ENCODE assay signal across 1 cellular context in the genomic region with DNA sequence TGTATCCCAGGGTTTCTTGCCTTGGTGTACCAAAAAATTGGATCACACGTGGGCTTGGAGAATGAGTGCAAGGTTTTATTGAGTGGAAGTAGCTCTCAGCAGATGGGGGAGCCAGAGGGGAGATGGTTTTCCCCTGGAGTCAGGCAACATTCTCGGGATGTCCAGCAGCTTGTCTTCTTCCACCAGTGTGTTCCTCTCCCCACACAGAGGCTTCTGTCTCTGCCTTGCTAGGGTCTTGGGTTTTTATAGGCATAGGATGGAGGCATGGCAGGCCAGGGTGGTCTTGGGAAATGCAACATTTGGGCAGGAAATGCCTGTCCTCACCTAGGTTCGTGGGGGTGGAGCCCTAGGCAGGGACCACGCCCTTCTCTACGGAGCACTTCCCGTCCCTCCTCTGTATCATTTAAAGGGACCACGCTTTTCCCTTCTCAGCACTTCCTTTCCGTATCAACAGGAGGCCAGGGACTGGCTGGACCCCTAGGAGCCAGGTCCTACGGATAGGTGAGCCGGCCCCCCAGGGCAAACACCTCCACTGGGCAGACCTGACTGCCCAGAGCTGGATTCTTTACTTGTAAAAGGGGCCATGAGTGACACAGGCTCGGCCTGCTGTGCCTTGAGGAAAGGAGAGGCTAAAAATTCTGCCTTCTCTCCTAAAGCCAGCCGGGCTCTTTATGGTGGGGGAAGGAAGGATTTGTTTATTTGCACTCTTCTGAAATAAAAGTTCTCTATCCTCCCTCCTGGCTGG.
TF ChIP-seq lines count a peak whose summit lies in the region.

No MANE protein-coding gene starts in this region.

TF ChIP-seq in HEK293, 187 proteins besides CTCF, POLR2A, EP300 and RAD21 (continued from another document and continues in another):
- TF ChIP-seq, protein P1, sequence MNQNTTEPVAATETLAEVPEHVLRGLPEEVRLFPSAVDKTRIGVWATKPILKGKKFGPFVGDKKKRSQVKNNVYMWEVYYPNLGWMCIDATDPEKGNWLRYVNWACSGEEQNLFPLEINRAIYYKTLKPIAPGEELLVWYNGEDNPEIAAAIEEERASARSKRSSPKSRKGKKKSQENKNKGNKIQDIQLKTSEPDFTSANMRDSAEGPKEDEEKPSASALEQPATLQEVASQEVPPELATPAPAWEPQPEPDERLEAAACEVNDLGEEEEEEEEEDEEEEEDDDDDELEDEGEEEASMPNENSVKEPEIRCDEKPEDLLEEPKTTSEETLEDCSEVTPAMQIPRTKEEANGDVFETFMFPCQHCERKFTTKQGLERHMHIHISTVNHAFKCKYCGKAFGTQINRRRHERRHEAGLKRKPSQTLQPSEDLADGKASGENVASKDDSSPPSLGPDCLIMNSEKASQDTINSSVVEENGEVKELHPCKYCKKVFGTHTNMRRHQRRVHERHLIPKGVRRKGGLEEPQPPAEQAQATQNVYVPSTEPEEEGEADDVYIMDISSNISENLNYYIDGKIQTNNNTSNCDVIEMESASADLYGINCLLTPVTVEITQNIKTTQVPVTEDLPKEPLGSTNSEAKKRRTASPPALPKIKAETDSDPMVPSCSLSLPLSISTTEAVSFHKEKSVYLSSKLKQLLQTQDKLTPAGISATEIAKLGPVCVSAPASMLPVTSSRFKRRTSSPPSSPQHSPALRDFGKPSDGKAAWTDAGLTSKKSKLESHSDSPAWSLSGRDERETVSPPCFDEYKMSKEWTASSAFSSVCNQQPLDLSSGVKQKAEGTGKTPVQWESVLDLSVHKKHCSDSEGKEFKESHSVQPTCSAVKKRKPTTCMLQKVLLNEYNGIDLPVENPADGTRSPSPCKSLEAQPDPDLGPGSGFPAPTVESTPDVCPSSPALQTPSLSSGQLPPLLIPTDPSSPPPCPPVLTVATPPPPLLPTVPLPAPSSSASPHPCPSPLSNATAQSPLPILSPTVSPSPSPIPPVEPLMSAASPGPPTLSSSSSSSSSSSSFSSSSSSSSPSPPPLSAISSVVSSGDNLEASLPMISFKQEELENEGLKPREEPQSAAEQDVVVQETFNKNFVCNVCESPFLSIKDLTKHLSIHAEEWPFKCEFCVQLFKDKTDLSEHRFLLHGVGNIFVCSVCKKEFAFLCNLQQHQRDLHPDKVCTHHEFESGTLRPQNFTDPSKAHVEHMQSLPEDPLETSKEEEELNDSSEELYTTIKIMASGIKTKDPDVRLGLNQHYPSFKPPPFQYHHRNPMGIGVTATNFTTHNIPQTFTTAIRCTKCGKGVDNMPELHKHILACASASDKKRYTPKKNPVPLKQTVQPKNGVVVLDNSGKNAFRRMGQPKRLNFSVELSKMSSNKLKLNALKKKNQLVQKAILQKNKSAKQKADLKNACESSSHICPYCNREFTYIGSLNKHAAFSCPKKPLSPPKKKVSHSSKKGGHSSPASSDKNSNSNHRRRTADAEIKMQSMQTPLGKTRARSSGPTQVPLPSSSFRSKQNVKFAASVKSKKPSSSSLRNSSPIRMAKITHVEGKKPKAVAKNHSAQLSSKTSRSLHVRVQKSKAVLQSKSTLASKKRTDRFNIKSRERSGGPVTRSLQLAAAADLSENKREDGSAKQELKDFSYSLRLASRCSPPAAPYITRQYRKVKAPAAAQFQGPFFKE (tag by site-specific recombination; IDR thresholded peaks at IDR 0.05; ENCODE audit: borderline replicate concordance), result no peak
- no peak for TF ChIP-seq ZNF677 (tag by site-specific recombination; IDR thresholded peaks at IDR 0.05)
- no peak for TF ChIP-seq ZBTB44 (tag by site-specific recombination; IDR thresholded peaks at IDR 0.05)
- TF ChIP-seq ZNF514 (tag by site-specific recombination; IDR thresholded peaks at IDR 0.05), result no peak
- TF ChIP-seq, protein P2, sequence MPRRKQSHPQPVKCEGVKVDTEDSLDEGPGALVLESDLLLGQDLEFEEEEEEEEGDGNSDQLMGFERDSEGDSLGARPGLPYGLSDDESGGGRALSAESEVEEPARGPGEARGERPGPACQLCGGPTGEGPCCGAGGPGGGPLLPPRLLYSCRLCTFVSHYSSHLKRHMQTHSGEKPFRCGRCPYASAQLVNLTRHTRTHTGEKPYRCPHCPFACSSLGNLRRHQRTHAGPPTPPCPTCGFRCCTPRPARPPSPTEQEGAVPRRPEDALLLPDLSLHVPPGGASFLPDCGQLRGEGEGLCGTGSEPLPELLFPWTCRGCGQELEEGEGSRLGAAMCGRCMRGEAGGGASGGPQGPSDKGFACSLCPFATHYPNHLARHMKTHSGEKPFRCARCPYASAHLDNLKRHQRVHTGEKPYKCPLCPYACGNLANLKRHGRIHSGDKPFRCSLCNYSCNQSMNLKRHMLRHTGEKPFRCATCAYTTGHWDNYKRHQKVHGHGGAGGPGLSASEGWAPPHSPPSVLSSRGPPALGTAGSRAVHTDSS (tag by site-specific recombination; IDR thresholded peaks at IDR 0.05), result no peak
- no peak for TF ChIP-seq ZNF529 (tag by site-specific recombination; IDR thresholded peaks at IDR 0.05; ENCODE audit: insufficient replicate concordance)
- 0 out of 2 replicates have a peak, but pooled peaks have one; percentile 27 for TF ChIP-seq IKZF3 (tag by site-specific recombination; IDR thresholded peaks at IDR 0.05)
- TF ChIP-seq SCRT2 (tag by site-specific recombination; IDR thresholded peaks at IDR 0.05), result peak; percentile 90
- TF ChIP-seq GLIS1 (tag by site-specific recombination; IDR thresholded peaks at IDR 0.05), result 0 out of 2 replicates have a peak, but pooled peaks have one; percentile 38
- peak; percentile 39; the same call in 1 of the 2 replicates for TF ChIP-seq ZBTB17 (tag by site-specific recombination; IDR thresholded peaks at IDR 0.05)
- TF ChIP-seq YY2 (tag by site-specific recombination; IDR thresholded peaks at IDR 0.05), result no peak
- no peak for TF ChIP-seq ZNF658 (tag by site-specific recombination; IDR thresholded peaks at IDR 0.05)
- TF ChIP-seq ZSCAN23 (tag by site-specific recombination; IDR thresholded peaks at IDR 0.05), result no peak
- no peak for TF ChIP-seq ZNF132 (tag by site-specific recombination; IDR thresholded peaks at IDR 0.05; ENCODE audit: borderline replicate concordance)
- TF ChIP-seq ZXDB (tag by site-specific recombination; IDR thresholded peaks at IDR 0.05), result peak; percentile 27; the same call in 1 of the 2 replicates
- no peak for TF ChIP-seq SALL2 (tag by site-specific recombination; IDR thresholded peaks at IDR 0.05; ENCODE audit: borderline replicate concordance)
- TF ChIP-seq ZNF37A (tag by site-specific recombination; IDR thresholded peaks at IDR 0.05), result no peak
- no peak for TF ChIP-seq SP7 (tag by site-specific recombination; IDR thresholded peaks at IDR 0.05)
- TF ChIP-seq, protein P3, sequence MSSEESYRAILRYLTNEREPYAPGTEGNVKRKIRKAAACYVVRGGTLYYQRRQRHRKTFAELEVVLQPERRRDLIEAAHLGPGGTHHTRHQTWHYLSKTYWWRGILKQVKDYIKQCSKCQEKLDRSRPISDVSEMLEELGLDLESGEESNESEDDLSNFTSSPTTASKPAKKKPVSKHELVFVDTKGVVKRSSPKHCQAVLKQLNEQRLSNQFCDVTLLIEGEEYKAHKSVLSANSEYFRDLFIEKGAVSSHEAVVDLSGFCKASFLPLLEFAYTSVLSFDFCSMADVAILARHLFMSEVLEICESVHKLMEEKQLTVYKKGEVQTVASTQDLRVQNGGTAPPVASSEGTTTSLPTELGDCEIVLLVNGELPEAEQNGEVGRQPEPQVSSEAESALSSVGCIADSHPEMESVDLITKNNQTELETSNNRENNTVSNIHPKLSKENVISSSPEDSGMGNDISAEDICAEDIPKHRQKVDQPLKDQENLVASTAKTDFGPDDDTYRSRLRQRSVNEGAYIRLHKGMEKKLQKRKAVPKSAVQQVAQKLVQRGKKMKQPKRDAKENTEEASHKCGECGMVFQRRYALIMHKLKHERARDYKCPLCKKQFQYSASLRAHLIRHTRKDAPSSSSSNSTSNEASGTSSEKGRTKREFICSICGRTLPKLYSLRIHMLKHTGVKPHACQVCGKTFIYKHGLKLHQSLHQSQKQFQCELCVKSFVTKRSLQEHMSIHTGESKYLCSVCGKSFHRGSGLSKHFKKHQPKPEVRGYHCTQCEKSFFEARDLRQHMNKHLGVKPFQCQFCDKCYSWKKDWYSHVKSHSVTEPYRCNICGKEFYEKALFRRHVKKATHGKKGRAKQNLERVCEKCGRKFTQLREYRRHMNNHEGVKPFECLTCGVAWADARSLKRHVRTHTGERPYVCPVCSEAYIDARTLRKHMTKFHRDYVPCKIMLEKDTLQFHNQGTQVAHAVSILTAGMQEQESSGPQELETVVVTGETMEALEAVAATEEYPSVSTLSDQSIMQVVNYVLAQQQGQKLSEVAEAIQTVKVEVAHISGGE (tag by site-specific recombination; conservative IDR thresholded peaks at IDR 0.05; ENCODE audit: low read depth), result peak; percentile 97
- TF ChIP-seq, protein P4, sequence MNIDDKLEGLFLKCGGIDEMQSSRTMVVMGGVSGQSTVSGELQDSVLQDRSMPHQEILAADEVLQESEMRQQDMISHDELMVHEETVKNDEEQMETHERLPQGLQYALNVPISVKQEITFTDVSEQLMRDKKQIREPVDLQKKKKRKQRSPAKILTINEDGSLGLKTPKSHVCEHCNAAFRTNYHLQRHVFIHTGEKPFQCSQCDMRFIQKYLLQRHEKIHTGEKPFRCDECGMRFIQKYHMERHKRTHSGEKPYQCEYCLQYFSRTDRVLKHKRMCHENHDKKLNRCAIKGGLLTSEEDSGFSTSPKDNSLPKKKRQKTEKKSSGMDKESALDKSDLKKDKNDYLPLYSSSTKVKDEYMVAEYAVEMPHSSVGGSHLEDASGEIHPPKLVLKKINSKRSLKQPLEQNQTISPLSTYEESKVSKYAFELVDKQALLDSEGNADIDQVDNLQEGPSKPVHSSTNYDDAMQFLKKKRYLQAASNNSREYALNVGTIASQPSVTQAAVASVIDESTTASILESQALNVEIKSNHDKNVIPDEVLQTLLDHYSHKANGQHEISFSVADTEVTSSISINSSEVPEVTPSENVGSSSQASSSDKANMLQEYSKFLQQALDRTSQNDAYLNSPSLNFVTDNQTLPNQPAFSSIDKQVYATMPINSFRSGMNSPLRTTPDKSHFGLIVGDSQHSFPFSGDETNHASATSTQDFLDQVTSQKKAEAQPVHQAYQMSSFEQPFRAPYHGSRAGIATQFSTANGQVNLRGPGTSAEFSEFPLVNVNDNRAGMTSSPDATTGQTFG (tag by site-specific recombination; IDR thresholded peaks at IDR 0.05; ENCODE audit: borderline replicate concordance), result no peak
- peak; percentile 40; the same call in 1 of the 2 replicates for TF ChIP-seq ZNF366 (tag by site-specific recombination; conservative IDR thresholded peaks at IDR 0.05)
- TF ChIP-seq ZNF214 (tag by site-specific recombination; IDR thresholded peaks at IDR 0.05; ENCODE audit: borderline replicate concordance), result no peak
- no peak for TF ChIP-seq ZSCAN16 (tag by site-specific recombination; IDR thresholded peaks at IDR 0.05)
- TF ChIP-seq ZNF302 (tag by site-specific recombination; IDR thresholded peaks at IDR 0.05; ENCODE audit: low read depth), result no peak
- TF ChIP-seq ZFP69B (tag by site-specific recombination; IDR thresholded peaks at IDR 0.05), result no peak
- TF ChIP-seq HOXA7 (CRISPR knock-in tag; IDR thresholded peaks at IDR 0.05; ENCODE audit: borderline replicate concordance), result no peak
- TF ChIP-seq ZNF488 (tag by site-specific recombination; IDR thresholded peaks at IDR 0.05), result no peak
- TF ChIP-seq ZNF24 (tag by site-specific recombination; IDR thresholded peaks at IDR 0.05), result no peak
- peak; percentile 24; the same call in 1 of the 2 replicates for TF ChIP-seq KLF8 (tag by site-specific recombination; IDR thresholded peaks at IDR 0.05)
- no peak for TF ChIP-seq ZBTB6 (tag by site-specific recombination; IDR thresholded peaks at IDR 0.05)
- peak; percentile 71; the same call in 1 of the 2 replicates for TF ChIP-seq KLF7 (tag by site-specific recombination; IDR thresholded peaks at IDR 0.05; ENCODE audit: borderline replicate concordance)
- no peak for TF ChIP-seq ZNF146 (tag by site-specific recombination; IDR thresholded peaks at IDR 0.05)
- TF ChIP-seq GLI2 (tag by site-specific recombination; IDR thresholded peaks at IDR 0.05; ENCODE audit: borderline replicate concordance, low read depth), result no peak
- no peak for TF ChIP-seq ZBTB21 (tag by site-specific recombination; IDR thresholded peaks at IDR 0.05)
- no peak for TF ChIP-seq ZBTB26 (tag by site-specific recombination; optimal IDR thresholded peaks at IDR 0.05)
- no peak for TF ChIP-seq ZNF133 (tag by site-specific recombination; IDR thresholded peaks at IDR 0.05)
- TF ChIP-seq ZNF776 (tag by site-specific recombination; IDR thresholded peaks at IDR 0.05; ENCODE audit: borderline replicate concordance), result no peak
